In the genomic region with DNA sequence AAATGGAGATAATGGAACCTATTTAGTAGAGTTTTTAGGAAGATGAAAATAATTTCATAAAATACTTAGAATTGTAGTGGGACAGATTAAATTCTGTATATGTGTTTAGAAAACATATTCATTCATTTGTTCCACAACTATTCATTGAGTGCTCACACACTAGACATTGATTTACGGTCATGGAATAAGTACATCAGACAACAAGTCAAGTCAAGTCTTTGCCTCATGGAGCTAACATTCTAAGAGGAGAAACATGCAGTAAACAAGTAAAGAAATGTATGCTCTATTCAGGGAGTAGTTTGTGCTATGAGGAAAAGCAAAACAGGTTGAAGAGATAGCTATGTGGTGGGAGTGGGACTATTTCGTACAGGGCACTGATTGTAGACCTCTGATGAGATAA, we compare ENCODE assay signal across 16 cellular contexts. TPM values are rescaled to one million over a fixed set of nuclear protein-coding genes. Genes with fewer than 3 reads are reported as not detected.
DNase-seq lines count a peak whose midpoint lies in the region; ATAC-seq and TF ChIP-seq lines count a peak whose summit lies in the region.
"Had no signal": no experiment of that assay in that cellular context is flagged by ENCODE, and none has a peak within 500 bp of the region (broad histone marks: within the 10 kb centered on the region; RNA-seq: fewer than 3 reads in every experiment).

No MANE protein-coding gene starts in this region.

- intact Hi-C loops in aorta (cut with DNase I) = no loop called here

- H3K4me1 Mint-ChIP-seq in activated CD4-positive, alpha-beta T cell treated with anti-CD3 and anti-CD28 coated beads, Interleukin-2, amount 10 ng/mL, durations not matched to agents 7 days and 5 days = peaks cover 59% of the 10 kb centered on the region
- H3K4me1 Mint-ChIP-seq in WTC11 (peaks cover 25% of the 10 kb centered on the region), endothelial cell (ENCODE audit: unreplicated experiment) (peaks cover 27% of the 10 kb centered on the region), neural crest cell (peaks cover 37% of the 10 kb centered on the region)

- POLR2A ChIA-PET in activated CD4-positive, alpha-beta T cell treated with anti-CD3 and anti-CD28 coated beads, Interleukin-2, amount 10 ng/mL, durations not matched to agents 7 days and 5 days (lab: Charles Lee) = interaction anchor here (1.0 kb wide), 1 partner anchor 96 kb away, joined by 6 read pairs; no protein-coding TSS in a partner anchor
- POLR2A ChIA-PET in WTC11 (lab: Charles Lee) = interaction anchor here (0.6 to 3.1 kb wide), 2 partner anchors 17 to 1303 kb away, joined by 6 to 22 read pairs; partner anchors contain the start of gene PLK3

- whole genome bisulfite sequencing in aorta, 2 donors = 89 to 94% methylated on average over 2 of the region's 2 CpGs

- no peaks in the 10 kb centered on the region for H3K27me3 ChIP-seq in aorta (ENCODE audit: control insufficient read depth in 1 of 2, insufficient read depth in 2 of 2, low read length in 1 of 2)

- H3K27ac Mint-ChIP-seq in activated CD4-positive, alpha-beta T cell treated with anti-CD3 and anti-CD28 coated beads, Interleukin-2, amount 10 ng/mL, durations not matched to agents 7 days and 5 days = peak overlapping the region; percentile 36
- H3K27ac Mint-ChIP-seq in WTC11 (peak overlapping the region; percentile 13; the same call in 1 of the 2 replicates), endothelial cell (ENCODE audit: unreplicated experiment) (no peak overlapping the region), neural crest cell (ENCODE audit: unreplicated experiment) (no peak overlapping the region)

- H3K9me3 ChIP-seq in aorta (ENCODE audit: control insufficient read depth, low read length) = no peaks in the 10 kb centered on the region

- no peaks in the 10 kb centered on the region for H3K36me3 ChIP-seq in aorta (ENCODE audit: control insufficient read depth in 1 of 2, insufficient read depth in 2 of 2, low read length in 1 of 2)

- no peak overlapping the region for H3K4me3 Mint-ChIP-seq in activated CD4-positive, alpha-beta T cell treated with anti-CD3 and anti-CD28 coated beads, Interleukin-2, amount 10 ng/mL, durations not matched to agents 7 days and 5 days
- H3K4me3 Mint-ChIP-seq in WTC11 = no peak overlapping the region
- peak overlapping the region; percentile 9 for H3K4me3 Mint-ChIP-seq in endothelial cell (ENCODE audit: unreplicated experiment)
- peak overlapping the region; percentile 41 for H3K4me3 Mint-ChIP-seq in neural crest cell

- CTCF ChIA-PET in activated CD4-positive, alpha-beta T cell treated with anti-CD3 and anti-CD28 coated beads, Interleukin-2, amount 10 ng/mL, durations not matched to agents 7 days and 5 days (lab: Charles Lee) = interaction anchor here (0.6 to 6.3 kb wide), 6 partner anchors 9 to 118 kb away, joined by 3 to 24 read pairs (median 14); partner anchors contain the start of genes BTBD19 and PLK3
- CTCF ChIA-PET in WTC11 (lab: Charles Lee) = interaction anchor here (1.0 to 2.7 kb wide), 5 partner anchors 8 to 88 kb away, joined by 3 to 8 read pairs (median 3); partner anchors contain the start of gene PLK3

- no peak for DNase-seq in activated CD4-positive, alpha-beta T cell treated with anti-CD3 and anti-CD28 coated beads, Interleukin-2, amount 10 ng/mL, durations not matched to agents 7 days and 5 days
- no peak for DNase-seq in activated CD4-positive, alpha-beta T cell treated with anti-CD3 and anti-CD28 coated beads for 1 hour
- DNase-seq in WTC11 (ENCODE audit: low spot score) (no peak), endothelial cell (ENCODE audit: low spot score) (no peak), neural crest cell (ENCODE audit: low read depth, low spot score) (no peak), NCI-H2029 (lab: John Stamatoyannopoulos, UW) (no peak), aorta (no peak)
- DNase-seq: erythroblast, NCI-H2081 treated with DMSO at 0.1 percent for 48 hours, NCI-H524 treated with DMSO at 0.1 percent for 48 hours, OCI-M1, retina had no signal

- no peaks in the 10 kb centered on the region for H3K9me3 Mint-ChIP-seq in activated CD4-positive, alpha-beta T cell treated with anti-CD3 and anti-CD28 coated beads, Interleukin-2, amount 10 ng/mL, durations not matched to agents 7 days and 5 days
- no peaks in the 10 kb centered on the region for H3K9me3 Mint-ChIP-seq in WTC11
- H3K9me3 Mint-ChIP-seq in endothelial cell (ENCODE audit: unreplicated experiment) = no peaks in the 10 kb centered on the region
- H3K9me3 Mint-ChIP-seq in neural crest cell = no peaks in the 10 kb centered on the region
- H3K9me3 Mint-ChIP-seq: IgD-negative memory B cell had no signal

- ATAC-seq in WTC11 = no peak
- ATAC-seq in aorta (ENCODE audit: low FRiP score) = no peak
- ATAC-seq in GM19351 (IDR thresholded peaks at IDR 0.05; ENCODE audit: unreplicated experiment) = no peak

- no peaks in the 10 kb centered on the region for H3K27me3 Mint-ChIP-seq in activated CD4-positive, alpha-beta T cell treated with anti-CD3 and anti-CD28 coated beads, Interleukin-2, amount 10 ng/mL, durations not matched to agents 7 days and 5 days
- H3K27me3 Mint-ChIP-seq in WTC11 (ENCODE audit: low read depth) (peaks cover 3% of the 10 kb centered on the region; the same call in 1 of the 2 replicates), endothelial cell (ENCODE audit: unreplicated experiment) (peaks cover 16% of the 10 kb centered on the region), neural crest cell (ENCODE audit: low read depth) (no peaks in the 10 kb centered on the region)
- H3K27me3 Mint-ChIP-seq: IgD-negative memory B cell had no signal

- no peak overlapping the region for H3K4me3 ChIP-seq in aorta (ENCODE audit: low read length in 2 of 2)
- H3K4me3 ChIP-seq: SK-N-MC had no signal

- no peak overlapping the region for H3K27ac ChIP-seq in aorta (ENCODE audit: low read depth in 1 of 2, low read length in 2 of 2)
- H3K27ac ChIP-seq: SK-N-MC had no signal

- H3K4me1 ChIP-seq in aorta (ENCODE audit: control insufficient read depth in 1 of 2, insufficient read depth in 2 of 2, low read length in 2 of 2) = no peaks in the 10 kb centered on the region

- peaks cover 13% of the 10 kb centered on the region for H3K36me3 Mint-ChIP-seq in activated CD4-positive, alpha-beta T cell treated with anti-CD3 and anti-CD28 coated beads, Interleukin-2, amount 10 ng/mL, durations not matched to agents 7 days and 5 days (ENCODE audit: low read depth)
- H3K36me3 Mint-ChIP-seq in WTC11 (no peaks in the 10 kb centered on the region), endothelial cell (ENCODE audit: low read depth, unreplicated experiment) (peaks cover 15% of the 10 kb centered on the region), neural crest cell (ENCODE audit: low read depth) (peaks cover 5% of the 10 kb centered on the region)
- H3K36me3 Mint-ChIP-seq: IgD-negative memory B cell had no signal

- TF ChIP-seq CTCF in WTC11 (IDR thresholded peaks at IDR 0.05) = no peak
- TF ChIP-seq CTCF in endothelial cell (IDR thresholded peaks at IDR 0.05; ENCODE audit: unreplicated experiment) = no peak
- TF ChIP-seq CTCF in neural crest cell (conservative IDR thresholded peaks at IDR 0.05) = no peak

TF ChIP-seq in WTC11, 78 proteins besides CTCF, POLR2A, EP300 and RAD21 (continues in another document):
- no peak for TF ChIP-seq NR3C1 (CRISPR knock-in tag; conservative IDR thresholded peaks at IDR 0.05; ENCODE audit: low read depth)
- no peak for TF ChIP-seq ATF1 (CRISPR knock-in tag; IDR thresholded peaks at IDR 0.05)
- TF ChIP-seq, protein P1, sequence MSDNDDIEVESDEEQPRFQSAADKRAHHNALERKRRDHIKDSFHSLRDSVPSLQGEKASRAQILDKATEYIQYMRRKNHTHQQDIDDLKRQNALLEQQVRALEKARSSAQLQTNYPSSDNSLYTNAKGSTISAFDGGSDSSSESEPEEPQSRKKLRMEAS (CRISPR knock-in tag; IDR thresholded peaks at IDR 0.05) = no peak

RNA-seq across cellular contexts. Expression of gene BTBD19, which starts 9.0 kb away (rescaled TPM):
- 1 to 10 TPM; 6.0 to 7.7 TPM for total RNA-seq in activated CD4-positive, alpha-beta T cell treated with anti-CD3 and anti-CD28 coated beads, Interleukin-2, amount 10 ng/mL, durations not matched to agents 7 days and 5 days
- 1.7 to 2.0 TPM (median 1.8 TPM) in 3 replicates for total RNA-seq in WTC11 (2021)
- 10.4 TPM for total RNA-seq in endothelial cell (ENCODE audit: unreplicated experiment)
- 5.5 and 6.5 TPM in 2 replicates for total RNA-seq in neural crest cell
- 10 to 100 TPM; 38.5 to 41.1 TPM for total RNA-seq in aorta
- 10 to 100 TPM in 1 of 2 donors, 1 to 10 TPM in 1; 5.1 to 35.4 TPM for polyA plus RNA-seq in aorta
- polyA plus RNA-seq: IgD-negative memory B cell, neural cell had no signal

RNA-seq across cellular contexts. Expression of gene DYNLT4, which starts 10.2 kb away (rescaled TPM):
- total RNA-seq in activated CD4-positive, alpha-beta T cell treated with anti-CD3 and anti-CD28 coated beads, Interleukin-2, amount 10 ng/mL, durations not matched to agents 7 days and 5 days = under 1 TPM; 0.47 to 0.83 TPM
- total RNA-seq in WTC11 (2021) = 0.31 to 0.62 TPM (median 0.57 TPM) in 3 replicates
- 1.4 TPM for total RNA-seq in endothelial cell (ENCODE audit: unreplicated experiment)
- total RNA-seq in neural crest cell = not detected in 2 replicates
- total RNA-seq in aorta = under 1 TPM; 0.81 to 0.87 TPM
- polyA plus RNA-seq in aorta = 1 to 10 TPM in 1 of 2 donors, not detected in 1; 3.0 TPM
- polyA plus RNA-seq: IgD-negative memory B cell, neural cell had no signal

RNA-seq across cellular contexts. Expression of gene PLK3, which starts 17.1 kb away (rescaled TPM):
- 10 to 100 TPM; 54.3 to 57.5 TPM for total RNA-seq in activated CD4-positive, alpha-beta T cell treated with anti-CD3 and anti-CD28 coated beads, Interleukin-2, amount 10 ng/mL, durations not matched to agents 7 days and 5 days
- 10.1 to 16.4 TPM (median 12.0 TPM) in 3 replicates for total RNA-seq in WTC11 (2021)
- total RNA-seq in endothelial cell (ENCODE audit: unreplicated experiment) = 17.2 TPM
- 15.3 and 15.7 TPM in 2 replicates for total RNA-seq in neural crest cell
- 10 to 100 TPM; 28.8 to 84.3 TPM for total RNA-seq in aorta
- 10 to 100 TPM; 16.2 to 73.3 TPM for polyA plus RNA-seq in aorta

RNA-seq across cellular contexts. Expression of gene PTCH2, which starts 25.7 kb away (rescaled TPM):
- total RNA-seq in activated CD4-positive, alpha-beta T cell treated with anti-CD3 and anti-CD28 coated beads, Interleukin-2, amount 10 ng/mL, durations not matched to agents 7 days and 5 days = under 1 TPM; 0.92 to 0.94 TPM
- total RNA-seq in WTC11 (2021) = 0.71 to 1.1 TPM (median 0.96 TPM) in 3 replicates
- total RNA-seq in endothelial cell (ENCODE audit: unreplicated experiment) = 0.51 TPM
- total RNA-seq in neural crest cell = 1.4 and 2.0 TPM in 2 replicates
- total RNA-seq in aorta = 1 to 10 TPM; 1.7 to 6.3 TPM
- polyA plus RNA-seq in aorta = 1 to 10 TPM in 1 of 2 donors, under 1 TPM in 1; 0.38 to 6.7 TPM

RNA-seq across cellular contexts. Expression of gene BEST4, which starts 29.3 kb away (rescaled TPM):
- under 1 TPM; 0.42 to 0.55 TPM for total RNA-seq in activated CD4-positive, alpha-beta T cell treated with anti-CD3 and anti-CD28 coated beads, Interleukin-2, amount 10 ng/mL, durations not matched to agents 7 days and 5 days
- 1.6 to 1.7 TPM (median 1.6 TPM) in 3 replicates for total RNA-seq in WTC11 (2021)
- total RNA-seq in endothelial cell (ENCODE audit: unreplicated experiment) = 0.18 TPM
- 0.14 and 0.23 TPM in 2 replicates for total RNA-seq in neural crest cell
- total RNA-seq in aorta = under 1 TPM; 0.30 to 0.32 TPM
- 1 to 10 TPM; 1.1 to 1.8 TPM for polyA plus RNA-seq in aorta
- polyA plus RNA-seq: neural cell had no signal

Comparison
In these comparisons a context has a peak if more than half of its experiments do, and no peak if none do; other contexts are left out.
1. H3K27ac Mint-ChIP-seq: peak in activated CD4-positive, alpha-beta T cell treated with anti-CD3 and anti-CD28 coated beads, Interleukin-2, amount 10 ng/mL, durations not matched to agents 7 days and 5 days (single experiment) and WTC11 (single experiment); none in endothelial cell (single experiment) and neural crest cell (single experiment).
2. H3K4me3 Mint-ChIP-seq: peak in endothelial cell (single experiment) and neural crest cell (single experiment); none in activated CD4-positive, alpha-beta T cell treated with anti-CD3 and anti-CD28 coated beads, Interleukin-2, amount 10 ng/mL, durations not matched to agents 7 days and 5 days (single experiment) and WTC11 (single experiment).